Comparison of ENCODE assay signal across 8 cellular contexts in genomic region chr3:19146685-19147650, GRCh38. TPM values are rescaled to one million over a fixed set of nuclear protein-coding genes. Genes with fewer than 3 reads are reported as not detected.
DNase-seq lines count a peak whose midpoint lies in the region; ATAC-seq and TF ChIP-seq lines count a peak whose summit lies in the region.

No MANE protein-coding gene starts in this region.

- peak; percentile 46 for TF ChIP-seq CTCF in colonic mucosa (IDR thresholded peaks at IDR 0.05)

- H3K9ac ChIP-seq in colonic mucosa (ENCODE audit: low read depth in 2 of 2, low read length in 2 of 2), result peak overlapping the region; percentile 40 to 58

- ATAC-seq in GM18873 (IDR thresholded peaks at IDR 0.05; ENCODE audit: low FRiP score, unreplicated experiment) (peak; percentile 52), HG03135 (IDR thresholded peaks at IDR 0.05; ENCODE audit: unreplicated experiment) (peak; percentile 86), left colon (peak; percentile 89)

- DNase-seq in ACHN, result peak; percentile 70
- DNase-seq in NCI-H2227 treated with DMSO at 0.1 percent for 48 hours (lab: John Stamatoyannopoulos, UW), result peak; percentile 82
- DNase-seq in activated CD4-positive, alpha-beta T cell treated with anti-CD3 and anti-CD28 coated beads for 4 hours, result peak; percentile 54 to 63
- peak; percentile 84 for DNase-seq in colonic mucosa
- DNase-seq in left colon, result peak; percentile 83 to 87
- peak; percentile 24 to 42 for DNase-seq in stimulated activated CD4-positive, alpha-beta T cell treated with anti-CD3 and anti-CD28 coated beads, Interleukin-15, amount 100 ng/mL, for 48 hours (ENCODE audit: low read depth in 2 of 2)

- in situ Hi-C loops in ACHN (cut with HindIII; ENCODE audit: low pct_ligation_motif_present, low pct_unique_long_range_greater_than_20kb, low sequenced_read_pairs), result no loop called here

- no peaks in the 10 kb centered on the region for H3K9me3 ChIP-seq in colonic mucosa

- H3K27ac ChIP-seq in colonic mucosa, result peak overlapping the region; percentile 51

- intact Hi-C loops in colonic mucosa (cut with DNase I) (no loop called here), left colon (cut with DNase I, micrococcal nuclease) (no loop called here)

- peak overlapping the region; percentile 59 for H3K4me3 ChIP-seq in colonic mucosa

- no peaks in the 10 kb centered on the region for H3K36me3 ChIP-seq in colonic mucosa

- H3K4me1 ChIP-seq in colonic mucosa, result no peaks in the 10 kb centered on the region

- no peaks in the 10 kb centered on the region for H3K27me3 ChIP-seq in colonic mucosa

RNA-seq across cellular contexts. Expression of gene KCNH8, which starts 1.3 kb away (rescaled TPM):
- total RNA-seq in colonic mucosa (under 1 TPM; 0.77 TPM), left colon (under 1 TPM; 0.92 TPM)

Comparison
In these comparisons a context has a peak if more than half of its experiments do, and no peak if none do; other contexts are left out.
1. Peak in every context shown above with its lines: DNase-seq, ATAC-seq, H3K4me3 ChIP-seq and H3K27ac ChIP-seq.
2. DNase-seq: peak in every context shown above with its lines; median percentile 85 in left colon; 84 in colonic mucosa; 82 in NCI-H2227 treated with DMSO at 0.1 percent for 48 hours; 70 in ACHN; 58 in activated CD4-positive, alpha-beta T cell treated with anti-CD3 and anti-CD28 coated beads for 4 hours; 33 in stimulated activated CD4-positive, alpha-beta T cell treated with anti-CD3 and anti-CD28 coated beads, Interleukin-15, amount 100 ng/mL, for 48 hours.